In the genomic region with DNA sequence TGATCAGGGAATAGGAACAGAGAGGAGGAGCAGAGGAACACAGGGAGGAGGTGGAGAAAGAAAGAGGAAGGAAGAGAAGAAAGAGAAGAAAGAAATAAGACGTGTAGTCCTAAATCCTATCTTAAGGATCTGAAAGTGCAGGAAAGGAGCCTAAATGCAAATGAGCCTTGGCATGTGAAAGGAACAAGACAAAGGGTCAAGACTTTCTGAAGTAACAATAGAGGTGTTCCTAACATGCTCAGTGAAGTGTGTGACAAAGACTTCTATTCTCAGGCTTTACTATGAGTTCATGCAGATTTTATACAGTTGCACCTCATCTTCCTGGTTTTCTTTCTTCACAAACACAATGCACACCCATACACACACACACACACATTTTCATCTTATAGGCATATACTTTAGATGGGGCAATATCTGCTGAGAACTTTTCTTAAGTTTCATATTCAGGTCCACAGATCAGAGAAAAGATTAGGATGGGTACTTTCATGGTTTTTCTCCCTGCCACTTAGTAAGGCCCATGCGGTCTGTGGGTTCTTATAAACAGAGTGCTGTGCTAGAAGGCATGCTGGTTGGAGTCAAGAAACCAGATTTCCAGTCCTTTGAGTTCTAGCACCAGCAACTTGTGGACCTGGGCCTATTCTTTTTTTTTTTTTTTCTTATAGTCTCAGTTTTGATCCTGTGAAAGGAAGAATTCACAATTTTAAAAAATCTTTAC, we compare ENCODE assay signal across 1 cellular context.
TF ChIP-seq lines count a peak whose summit lies in the region.

No MANE protein-coding gene starts in this region.

TF ChIP-seq in WTC11, 78 proteins besides CTCF, POLR2A, EP300 and RAD21:
- no peak for TF ChIP-seq PREB (CRISPR knock-in tag; IDR thresholded peaks at IDR 0.05; ENCODE audit: borderline replicate concordance)
- no peak for TF ChIP-seq FOXP1 (CRISPR knock-in tag; IDR thresholded peaks at IDR 0.05; ENCODE audit: borderline replicate concordance)
